ENCODE assay signal across 9 cellular contexts in the genomic region with DNA sequence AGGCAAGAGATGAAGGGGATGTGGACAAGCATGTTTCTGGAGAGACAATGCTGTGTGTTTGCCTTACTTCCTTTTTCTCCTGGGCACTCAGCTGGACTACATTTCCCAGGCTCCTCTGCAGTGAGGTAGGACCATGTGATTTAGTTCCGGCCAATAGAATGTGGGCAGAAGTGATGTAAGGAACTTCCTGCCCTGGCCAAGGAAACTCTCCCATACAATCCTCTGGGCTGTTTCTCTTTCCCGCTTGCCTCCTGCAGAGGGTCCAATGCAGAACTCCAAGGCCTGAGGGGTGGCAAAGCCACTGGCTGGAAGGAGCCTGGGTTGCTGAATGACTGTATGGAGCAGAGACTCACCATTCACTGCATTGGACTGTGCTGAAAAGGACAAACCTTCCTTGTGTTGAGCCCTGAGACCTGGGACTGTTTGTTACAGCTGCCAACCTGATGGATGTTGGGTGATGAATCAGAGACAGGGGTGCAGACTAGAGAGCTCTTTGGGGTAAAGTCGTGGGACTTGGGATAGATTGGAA.
A peak's percentile ranks its signal among the peaks of the same experiment; 100 is the strongest.
DNase-seq lines count a peak whose midpoint lies in the region; ATAC-seq and TF ChIP-seq lines count a peak whose summit lies in the region.
"Had no signal": no experiment of that assay in that cellular context is flagged by ENCODE, and none has a peak within 500 bp of the region (broad histone marks: within the 10 kb centered on the region; RNA-seq: fewer than 3 reads in every experiment).

No MANE protein-coding gene starts in this region.

- peaks cover 4% of the 10 kb centered on the region for H3K9me3 Mint-ChIP-seq in osteocyte (ENCODE audit: unreplicated experiment)

- H3K4me3 Mint-ChIP-seq in osteocyte (ENCODE audit: unreplicated experiment): peak overlapping the region; percentile 43

- TF ChIP-seq CTCF in fibroblast of the aortic adventitia (IDR thresholded peaks at IDR 0.05; ENCODE audit: insufficient read depth, low read length) (no peak), osteocyte (IDR thresholded peaks at IDR 0.05) (no peak)

- ATAC-seq in GM21528 (IDR thresholded peaks at IDR 0.05; ENCODE audit: low FRiP score, unreplicated experiment): peak; percentile 93

- DNase-seq in NK-92 treated with Interleukin-12 subunit alpha and Interleukin-12 subunit beta, amount 100 ng/mL, for 24 hours (lab: John Stamatoyannopoulos, UW): peak; percentile 16
- DNase-seq in NK-92 (lab: John Stamatoyannopoulos, UW; ENCODE audit: unreplicated experiment) (no peak), HUDEP-2 (lab: John Stamatoyannopoulos, UW; ENCODE audit: unreplicated experiment in 76 of 76) (peak in 47 of 76 experiments; percentile 2 to 69 (median 18)), SK-MEL-5 (ENCODE audit: low read depth, low spot score) (peak; percentile 88), fibroblast of the aortic adventitia (ENCODE audit: low read depth) (peak; percentile 59), osteocyte (ENCODE audit: extremely low spot score, unreplicated experiment) (no peak), NCI-H2107 treated with DMSO at 0.1 percent for 48 hours (lab: John Stamatoyannopoulos, UW; ENCODE audit: unreplicated experiment) (no peak)

- H3K36me3 Mint-ChIP-seq in osteocyte (ENCODE audit: unreplicated experiment): no peaks in the 10 kb centered on the region

- H3K27me3 Mint-ChIP-seq in osteocyte (ENCODE audit: unreplicated experiment): peaks cover 11% of the 10 kb centered on the region

- H3K27ac Mint-ChIP-seq in osteocyte (ENCODE audit: unreplicated experiment): no peak overlapping the region

- peaks cover 11% of the 10 kb centered on the region for H3K4me1 Mint-ChIP-seq in osteocyte (ENCODE audit: unreplicated experiment)

- in situ Hi-C loops in SK-MEL-5 (cut with HindIII; ENCODE audit: low pct_unique_long_range_greater_than_20kb, low sequenced_read_pairs): no loop called here

- no peak overlapping the region for H3K4me3 ChIP-seq in fibroblast of the aortic adventitia (ENCODE audit: low read depth, low read length)
- H3K4me3 ChIP-seq: thoracic aorta had no signal

Comparison
In these comparisons a context has a peak if more than half of its experiments do, and no peak if none do; other contexts are left out.
1. DNase-seq: peak in NK-92 treated with Interleukin-12 subunit alpha and Interleukin-12 subunit beta, amount 100 ng/mL, for 24 hours (single experiment), HUDEP-2 (47 of 76), SK-MEL-5 (single experiment) and fibroblast of the aortic adventitia (single experiment); none in NK-92 (single experiment), osteocyte (single experiment) and NCI-H2107 treated with DMSO at 0.1 percent for 48 hours (single experiment).